Comparison of ENCODE assay signal across 22 cellular contexts in the genomic region with DNA sequence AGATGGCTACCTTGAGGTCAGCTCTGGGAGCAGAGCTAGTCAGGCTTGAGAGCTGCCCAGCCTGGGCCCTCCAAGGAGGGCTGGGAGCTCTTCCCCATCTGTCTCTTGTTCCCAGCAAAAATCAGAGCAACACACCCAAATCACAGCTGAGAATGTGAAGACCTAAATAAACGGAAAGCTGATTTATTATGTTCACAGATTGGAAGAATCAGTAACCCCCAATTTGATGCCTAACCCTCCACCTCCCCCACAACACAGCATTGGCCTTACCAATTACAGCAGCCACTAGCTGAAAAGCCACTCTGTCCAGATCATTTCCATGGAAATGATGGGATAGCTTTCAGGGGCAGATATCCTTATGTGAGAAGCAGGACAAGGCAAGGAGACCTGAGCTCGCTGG. TPM values are rescaled to one million over a fixed set of nuclear protein-coding genes. Genes with fewer than 3 reads are reported as not detected.
A peak's percentile ranks its signal among the peaks of the same experiment; 100 is the strongest.
DNase-seq lines count a peak whose midpoint lies in the region; ATAC-seq and FAIRE-seq lines count a peak whose summit lies in the region.
"Had no signal": no experiment of that assay in that cellular context is flagged by ENCODE, and none has a peak within 500 bp of the region (broad histone marks: within the 10 kb centered on the region; RNA-seq: fewer than 3 reads in every experiment).

No MANE protein-coding gene starts in this region.

- no peak overlapping the region for H3K4me3 Mint-ChIP-seq in activated CD4-positive, alpha-beta T cell treated with anti-CD3 and anti-CD28 coated beads for 36 hours
- no peak overlapping the region for H3K4me3 Mint-ChIP-seq in T-helper 17 cell
- no peak overlapping the region for H3K4me3 Mint-ChIP-seq in naive thymus-derived CD4-positive, alpha-beta T cell
- H3K4me3 Mint-ChIP-seq: CD14-positive monocyte; CD8-positive, alpha-beta T cell; HFFc6; IgD-negative memory B cell had no signal

- no peak for DNase-seq in activated CD4-positive, alpha-beta T cell treated with anti-CD3 and anti-CD28 coated beads for 36 hours
- DNase-seq in activated CD4-positive, alpha-beta T cell treated with anti-CD3 and anti-CD28 coated beads for 4 hours = no peak
- DNase-seq in HTR-8/SVneo (ENCODE audit: insufficient read length, low spot score) = no peak
- DNase-seq in T-helper 17 cell = no peak
- DNase-seq in naive thymus-derived CD4-positive, alpha-beta T cell = no peak
- no peak for DNase-seq in COLO829 (ENCODE audit: low spot score)
- DNase-seq in iPS-NIHi11 (ENCODE audit: low spot score) = no peak
- DNase-seq: 8988T; CD8-positive, alpha-beta T cell; COR-L47; GOT3; H7; HFFc6 had no signal

- POLR2A ChIA-PET in activated CD4-positive, alpha-beta T cell treated with anti-CD3 and anti-CD28 coated beads for 36 hours (lab: Charles Lee) = interaction anchor here (1.0 to 1.2 kb wide), 2 partner anchors 9 to 11 kb away, joined by 3 to 5 read pairs; no protein-coding TSS in a partner anchor
- POLR2A ChIA-PET in naive thymus-derived CD4-positive, alpha-beta T cell (lab: Charles Lee) = interaction anchor here (0.7 to 1.4 kb wide), 7 partner anchors 9 to 108 kb away, joined by 3 to 6 read pairs (median 4); no protein-coding TSS in a partner anchor

- H3K4me3 ChIP-seq in naive thymus-derived CD4-positive, alpha-beta T cell (ENCODE audit: low read length) = no peak overlapping the region
- H3K4me3 ChIP-seq: BLaER1 had no signal

- H3K27ac ChIP-seq in naive thymus-derived CD4-positive, alpha-beta T cell (ENCODE audit: low read depth, low read length) = no peak overlapping the region
- H3K27ac ChIP-seq: BLaER1, HL-60 had no signal

- FAIRE-seq in HTR-8/SVneo (lab: Jason Lieb, UNC) = peak; percentile 72
- FAIRE-seq: G401.6, GM12891, GM19239 had no signal

- peak overlapping the region; percentile 21 for H3K27ac Mint-ChIP-seq in activated CD4-positive, alpha-beta T cell treated with anti-CD3 and anti-CD28 coated beads for 36 hours
- peak overlapping the region; percentile 32 for H3K27ac Mint-ChIP-seq in T-helper 17 cell
- peak overlapping the region in 5 of 9 donors; percentile 9 to 62 (median 46) for H3K27ac Mint-ChIP-seq in naive thymus-derived CD4-positive, alpha-beta T cell
- H3K27ac Mint-ChIP-seq: CD14-positive monocyte; CD8-positive, alpha-beta T cell; HFFc6; IgD-negative memory B cell had no signal

- H3K4me1 ChIP-seq in naive thymus-derived CD4-positive, alpha-beta T cell (ENCODE audit: control insufficient read depth in 2 of 2, insufficient read depth in 2 of 2, low read length in 2 of 2) = no peaks in the 10 kb centered on the region

- no peaks in the 10 kb centered on the region for H3K9me3 Mint-ChIP-seq in activated CD4-positive, alpha-beta T cell treated with anti-CD3 and anti-CD28 coated beads for 36 hours (ENCODE audit: low read depth)
- no peaks in the 10 kb centered on the region for H3K9me3 Mint-ChIP-seq in naive thymus-derived CD4-positive, alpha-beta T cell
- H3K9me3 Mint-ChIP-seq: CD8-positive, alpha-beta T cell; HFFc6; IgD-negative memory B cell had no signal

- no peaks in the 10 kb centered on the region for H3K27me3 Mint-ChIP-seq in activated CD4-positive, alpha-beta T cell treated with anti-CD3 and anti-CD28 coated beads for 36 hours
- H3K27me3 Mint-ChIP-seq in T-helper 17 cell = no peaks in the 10 kb centered on the region
- H3K27me3 Mint-ChIP-seq in naive thymus-derived CD4-positive, alpha-beta T cell = peaks cover 0 to 28% (median 0%) of the 10 kb centered on the region in 5 donors

- no peaks in the 10 kb centered on the region for H3K9me3 ChIP-seq in T-helper 17 cell (ENCODE audit: control insufficient read depth, low read length, poor library complexity, severe bottlenecking)
- H3K9me3 ChIP-seq in naive thymus-derived CD4-positive, alpha-beta T cell (ENCODE audit: control insufficient read depth in 2 of 3, low read length in 3 of 3) = no peaks in the 10 kb centered on the region
- H3K9me3 ChIP-seq: BLaER1 had no signal

- H3K4me1 Mint-ChIP-seq in activated CD4-positive, alpha-beta T cell treated with anti-CD3 and anti-CD28 coated beads for 36 hours = peaks cover 19% of the 10 kb centered on the region
- H3K4me1 Mint-ChIP-seq in T-helper 17 cell = peaks cover 19% of the 10 kb centered on the region
- peaks cover 5 to 38% (median 29%) of the 10 kb centered on the region in 7 donors for H3K4me1 Mint-ChIP-seq in naive thymus-derived CD4-positive, alpha-beta T cell
- H3K4me1 Mint-ChIP-seq: CD14-positive monocyte, IgD-negative memory B cell had no signal

- CTCF ChIA-PET in activated CD4-positive, alpha-beta T cell treated with anti-CD3 and anti-CD28 coated beads for 36 hours (lab: Charles Lee) = interaction anchor here (0.9 to 1.3 kb wide), 5 partner anchors 8 to 104 kb away, joined by 3 to 5 read pairs (median 3); no protein-coding TSS in a partner anchor
- CTCF ChIA-PET in naive thymus-derived CD4-positive, alpha-beta T cell (lab: Charles Lee) = interaction anchor here (0.6 to 2.3 kb wide), 6 partner anchors 17 to 75 kb away, joined by 3 to 15 read pairs (median 3); no protein-coding TSS in a partner anchor

- intact Hi-C loops in activated CD4-positive, alpha-beta T cell treated with anti-CD3 and anti-CD28 coated beads for 36 hours (cut with DNase I, micrococcal nuclease) = loop anchor here (2.0 kb wide), 1 partner anchor 75 kb away; no protein-coding TSS in a partner anchor
- intact Hi-C loops in naive thymus-derived CD4-positive, alpha-beta T cell (cut with micrococcal nuclease) = no loop called here

- no peaks in the 10 kb centered on the region for H3K36me3 ChIP-seq in naive thymus-derived CD4-positive, alpha-beta T cell (ENCODE audit: control insufficient read depth in 2 of 3, insufficient read depth in 3 of 3, low read length in 3 of 3)
- H3K36me3 ChIP-seq: BLaER1 had no signal

- no peak for ATAC-seq in activated CD4-positive, alpha-beta T cell treated with anti-CD3 and anti-CD28 coated beads for 36 hours
- no peak for ATAC-seq in T-helper 17 cell
- no peak for ATAC-seq in naive thymus-derived CD4-positive, alpha-beta T cell
- ATAC-seq in GM19351 (IDR thresholded peaks at IDR 0.05; ENCODE audit: unreplicated experiment) = no peak
- ATAC-seq: HCT116 had no signal

- no peaks in the 10 kb centered on the region for H3K27me3 ChIP-seq in naive thymus-derived CD4-positive, alpha-beta T cell (ENCODE audit: control insufficient read depth in 2 of 2, insufficient read depth in 2 of 2, low read length in 2 of 2)
- H3K27me3 ChIP-seq: BLaER1 had no signal

- H3K36me3 Mint-ChIP-seq in activated CD4-positive, alpha-beta T cell treated with anti-CD3 and anti-CD28 coated beads for 36 hours (ENCODE audit: low read depth) = no peaks in the 10 kb centered on the region
- no peaks in the 10 kb centered on the region for H3K36me3 Mint-ChIP-seq in T-helper 17 cell (ENCODE audit: low read depth)
- H3K36me3 Mint-ChIP-seq in naive thymus-derived CD4-positive, alpha-beta T cell = no peaks in the 10 kb centered on the region
- H3K36me3 Mint-ChIP-seq: CD14-positive monocyte; CD8-positive, alpha-beta T cell; IgD-negative memory B cell had no signal

RNA-seq across cellular contexts. Expression of a gene that starts 7.1 kb away (rescaled TPM):
- 100 to 1,000 TPM in 1 of 2 experiments, 10 to 100 TPM in 1; 92.8 to 146 TPM for total RNA-seq in activated CD4-positive, alpha-beta T cell treated with anti-CD3 and anti-CD28 coated beads for 36 hours
- 10 to 100 TPM; 36.8 to 88.9 TPM for total RNA-seq in T-helper 17 cell
- total RNA-seq in naive thymus-derived CD4-positive, alpha-beta T cell = 100 to 1,000 TPM in 4 of 5 experiments, 10 to 100 TPM in 1; 41.3 to 249 (median 227) TPM
- 100 to 1,000 TPM; 188 to 390 TPM for polyA plus RNA-seq in naive thymus-derived CD4-positive, alpha-beta T cell

Comparison
In these comparisons a context has a peak if more than half of its experiments do, and no peak if none do; other contexts are left out.
1. intact Hi-C loops: an anchor here in activated CD4-positive, alpha-beta T cell treated with anti-CD3 and anti-CD28 coated beads for 36 hours (2.0 kb wide); none called in naive thymus-derived CD4-positive, alpha-beta T cell.